In the genomic region with DNA sequence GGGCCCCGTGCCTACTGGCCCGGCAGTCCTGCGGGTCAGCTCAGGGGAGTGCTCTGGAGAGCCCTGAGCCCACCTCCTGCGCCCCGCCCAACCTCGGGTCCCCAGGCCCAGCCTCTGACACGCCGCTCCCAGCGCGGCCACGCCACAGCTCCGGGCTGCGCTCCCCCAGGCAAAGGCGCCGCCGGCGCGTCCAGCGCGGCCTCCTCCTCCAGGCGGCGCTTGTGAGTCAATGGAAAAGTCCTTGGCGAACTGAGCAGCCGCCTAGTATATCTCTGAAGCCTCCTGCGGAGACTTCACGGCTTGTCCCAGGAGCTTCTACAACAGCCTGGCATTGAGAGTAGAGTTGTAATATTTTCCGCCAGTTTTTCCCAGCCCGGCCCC, we compare ENCODE assay signal across 8 cellular contexts. TPM values are rescaled to one million over a fixed set of nuclear protein-coding genes. Genes with fewer than 3 reads are reported as not detected.
DNase-seq lines count a peak whose midpoint lies in the region; FAIRE-seq and TF ChIP-seq lines count a peak whose summit lies in the region.

No MANE protein-coding gene starts in this region.

- DNase-seq in GM12865 (ENCODE audit: low read depth), result peak; percentile 22
- peak; percentile 30 for DNase-seq in HuH-7 (ENCODE audit: low spot score)
- DNase-seq in WERI-Rb-1, result peak; percentile 77
- DNase-seq in bronchial epithelial cell (ENCODE audit: low read depth), result peak; percentile 46
- DNase-seq in iPS-NIHi7 (ENCODE audit: extremely low spot score), result peak; percentile 87
- DNase-seq in small intestine, result peak; percentile 74
- DNase-seq in cerebellar nuclear complex (lab: John Stamatoyannopoulos, UW), result no peak
- no peak for DNase-seq in NK-92 (lab: John Stamatoyannopoulos, UW; ENCODE audit: unreplicated experiment)

- 0 to 4% (median 2%) methylated on average over 28 of the region's 28 CpGs for WGBS in small intestine, 3 donors

- H3K4me1 ChIP-seq in small intestine (ENCODE audit: control insufficient read depth in 2 of 2, insufficient read depth in 1 of 2, low read depth in 1 of 2, low read length in 1 of 2), result no peaks in the 10 kb centered on the region

- H3K9me3 ChIP-seq in WERI-Rb-1 (ENCODE audit: severe bottlenecking), result no peaks in the 10 kb centered on the region
- H3K9me3 ChIP-seq in small intestine (ENCODE audit: control insufficient read depth, low read depth), result no peaks in the 10 kb centered on the region

- H3K4me3 ChIP-seq in GM12865 (ENCODE audit: low read depth, low read length) (no peak overlapping the region), WERI-Rb-1 (ENCODE audit: low read depth, low read length) (peak overlapping the region; percentile 54), bronchial epithelial cell (ENCODE audit: low read depth, low read length) (peak overlapping the region; percentile 43), small intestine (ENCODE audit: low read depth in 1 of 2, low read length in 2 of 2) (peak overlapping the region in 1 of 2 donors; percentile 50)

- TF ChIP-seq CTCF in GM12865 (IDR thresholded peaks at IDR 0.05; ENCODE audit: insufficient read depth, low read depth, low read length, missing control alignments) (peak; percentile 44), WERI-Rb-1 (IDR thresholded peaks at IDR 0.05; ENCODE audit: low read depth, low read length) (peak; percentile 90), bronchial epithelial cell (IDR thresholded peaks at IDR 0.05; ENCODE audit: insufficient read depth, low read length, severe bottlenecking) (peak; percentile 93)

- H3K36me3 ChIP-seq in WERI-Rb-1 (no peaks in the 10 kb centered on the region), bronchial epithelial cell (ENCODE audit: control insufficient read depth, insufficient read depth, low read length) (no peaks in the 10 kb centered on the region), small intestine (ENCODE audit: control insufficient read depth in 2 of 2, insufficient read depth in 2 of 2, low read length in 2 of 2) (no peaks in the 10 kb centered on the region)

- H3K27me3 ChIP-seq in WERI-Rb-1 (ENCODE audit: insufficient read depth, low read depth, severe bottlenecking) (peaks cover 84% of the 10 kb centered on the region), bronchial epithelial cell (ENCODE audit: control insufficient read depth, insufficient read depth, low read length) (peaks cover 18% of the 10 kb centered on the region), small intestine (ENCODE audit: control insufficient read depth in 2 of 2, insufficient read depth in 2 of 2, low read length in 2 of 2) (peaks cover 0 to 27% of the 10 kb centered on the region in 2 donors)

- no peak for FAIRE-seq in bronchial epithelial cell (lab: Jason Lieb, UNC)
- FAIRE-seq in small intestine (lab: Jason Lieb, UNC), result no peak

- H3K27ac ChIP-seq in WERI-Rb-1, result no peak overlapping the region
- no peak overlapping the region for H3K27ac ChIP-seq in small intestine (ENCODE audit: low read depth in 1 of 2, low read length in 1 of 2)

RNA-seq across cellular contexts. Expression of a gene that starts 29.5 kb away (rescaled TPM):
- total RNA-seq in bronchial epithelial cell, result 14.7 and 18.8 TPM in 2 replicates
- 10 to 100 TPM in 1 of 3 donors, 1 to 10 TPM in 2; 6.8 to 10.6 (median 7.4) TPM for polyA plus RNA-seq in small intestine

Comparison
In these comparisons a context has a peak if more than half of its experiments do, and no peak if none do; other contexts are left out.
1. DNase-seq: peak in GM12865 (single experiment), HuH-7 (single experiment), WERI-Rb-1 (single experiment), bronchial epithelial cell (single experiment), iPS-NIHi7 (single experiment) and small intestine (single experiment); none in cerebellar nuclear complex (0 of 2) and NK-92 (single experiment).
2. Peak in every context shown above with its lines, with median percentiles within 50 percentile points of each other: CTCF ChIP-seq.